Comparison of ENCODE assay signal across 8 cellular contexts in the genomic region with DNA sequence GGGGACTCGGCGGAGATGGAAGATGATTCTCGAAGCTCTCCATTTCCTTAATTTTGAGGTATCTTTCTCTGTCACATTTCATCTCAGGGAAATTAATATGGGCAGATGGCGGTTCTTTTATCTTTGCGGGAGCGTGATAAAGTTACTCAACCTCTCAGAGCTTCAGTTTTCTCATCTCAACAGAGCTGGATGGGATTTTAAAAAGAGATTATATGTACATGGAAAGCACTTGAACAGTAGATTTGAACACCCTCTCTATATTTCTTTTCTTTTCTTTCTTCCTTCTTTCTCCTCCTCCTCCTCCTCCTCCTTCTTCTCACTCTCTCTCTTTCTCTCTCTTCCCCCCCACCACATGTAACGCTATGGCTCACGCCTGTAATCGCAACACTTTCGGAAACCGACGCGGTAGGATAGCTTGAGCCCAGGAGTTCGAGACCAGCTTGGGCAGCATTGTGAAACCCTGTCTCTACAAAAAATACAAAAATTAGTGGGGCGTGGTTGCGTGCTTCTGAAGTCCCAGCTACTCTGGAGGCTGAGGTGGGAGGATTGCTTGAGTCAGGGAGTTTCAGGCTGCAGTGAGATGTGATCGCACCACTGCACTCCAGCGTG. TPM values are rescaled to one million over a fixed set of nuclear protein-coding genes. Genes with fewer than 3 reads are reported as not detected.
A peak's percentile ranks its signal among the peaks of the same experiment; 100 is the strongest.
DNase-seq lines count a peak whose midpoint lies in the region; TF ChIP-seq lines count a peak whose summit lies in the region.

No MANE protein-coding gene starts in this region.

- CTCF ChIA-PET in GM10248 (lab: Yijun Ruan, JAX), result interaction anchor here (0.6 to 1.7 kb wide), 7 partner anchors 10 to 292 kb away, joined by 3 to 4 read pairs (median 3); no protein-coding TSS in a partner anchor

- H3K9me3 ChIP-seq in muscle layer of duodenum (ENCODE audit: control insufficient read depth in 1 of 2, low read length in 2 of 2) (no peaks in the 10 kb centered on the region), uterus (no peaks in the 10 kb centered on the region)

- in situ Hi-C loops in astrocyte of the spinal cord (cut with HindIII; ENCODE audit: low sequenced_read_pairs), result no loop called here

- POLR2A ChIA-PET in GM10248 (lab: Yijun Ruan, JAX), result interaction anchor here (0.5 to 1.0 kb wide), 4 partner anchors 14 to 1766 kb away, joined by 3 to 6 read pairs (median 4); no protein-coding TSS in a partner anchor

- H3K27ac ChIP-seq in muscle layer of duodenum (ENCODE audit: low read length) (no peak overlapping the region), uterus (no peak overlapping the region)

- TF ChIP-seq POLR2A in uterus (IDR thresholded peaks at IDR 0.05), result no peak

- no peaks in the 10 kb centered on the region for H3K36me3 ChIP-seq in muscle layer of duodenum (ENCODE audit: control insufficient read depth in 1 of 2, insufficient read depth in 2 of 2, low read length in 2 of 2)
- no peaks in the 10 kb centered on the region for H3K36me3 ChIP-seq in uterus

- H3K4me1 ChIP-seq in muscle layer of duodenum (ENCODE audit: control insufficient read depth in 1 of 2, insufficient read depth in 2 of 2, low read length in 2 of 2) (peaks cover 4 to 13% of the 10 kb centered on the region in 2 donors), uterus (peaks cover 0 to 6% of the 10 kb centered on the region in 2 donors)

- H3K4me3 ChIP-seq in GM12864 (ENCODE audit: low read depth, low read length) (peak overlapping the region; percentile 96), astrocyte of the spinal cord (ENCODE audit: low read depth, low read length) (peak overlapping the region; percentile 54), muscle layer of duodenum (ENCODE audit: low read depth in 1 of 2, low read length in 2 of 2) (peak overlapping the region; percentile 66 to 70), uterus (peak overlapping the region; percentile 19 to 23)
- peak overlapping the region; percentile 69 for H3K4me3 ChIP-seq in Jurkat, Clone E6-1 (ENCODE audit: low read length)

- intact Hi-C loops in uterus (cut with DNase I; ENCODE audit: low total_unique reads), result no loop called here

- peaks cover 10% of the 10 kb centered on the region for H3K27me3 ChIP-seq in muscle layer of duodenum (ENCODE audit: low read depth, low read length)
- peaks cover 0 to 31% of the 10 kb centered on the region in 2 donors for H3K27me3 ChIP-seq in uterus

- DNase-seq in GM12864 (ENCODE audit: low read depth) (peak; percentile 58), astrocyte of the spinal cord (ENCODE audit: low read depth, low spot score) (peak; percentile 2), uterus (no peak), GM10248 (ENCODE audit: extremely low spot score) (no peak), D341Med (ENCODE audit: low spot score) (no peak), OCI-M2 (lab: John Stamatoyannopoulos, UW; ENCODE audit: unreplicated experiment) (no peak)
- no peak for DNase-seq in Jurkat, Clone E6-1 (ENCODE audit: low read depth, low spot score)

- no peak for TF ChIP-seq CTCF in GM12864 (IDR thresholded peaks at IDR 0.05; ENCODE audit: low read depth, low read length, missing control alignments)
- TF ChIP-seq CTCF in astrocyte of the spinal cord (IDR thresholded peaks at IDR 0.05; ENCODE audit: low read depth, low read length), result no peak
- TF ChIP-seq CTCF in uterus (IDR thresholded peaks at IDR 0.05), result no peak
- TF ChIP-seq CTCF in GM10248 (IDR thresholded peaks at IDR 0.05; ENCODE audit: control extremely low read depth, extremely low read depth, low read depth, missing control alignments), result no peak

RNA-seq across cellular contexts. Expression of a gene that starts 0.6 kb away (rescaled TPM):
- polyA plus RNA-seq in Jurkat, Clone E6-1 (2012; ENCODE audit: insufficient read depth, insufficient read length), result 18.2 TPM
- total RNA-seq in uterus, result 1 to 10 TPM in 1 of 4 donors, under 1 TPM in 2, not detected in 1; 0.26 to 8.4 (median 0.79) TPM

Comparison
In these comparisons a context has a peak if more than half of its experiments do, and no peak if none do; other contexts are left out.
1. DNase-seq: peak in GM12864 (single experiment) and astrocyte of the spinal cord (single experiment); none in Jurkat, Clone E6-1 (single experiment), uterus (0 of 2), GM10248 (single experiment), D341Med (single experiment) and OCI-M2 (single experiment).
2. H3K4me3 ChIP-seq: peak in every context shown above with its lines; median percentile 96 in GM12864; 69 in Jurkat, Clone E6-1; 68 in muscle layer of duodenum; 54 in astrocyte of the spinal cord; 21 in uterus.